In the genomic region with DNA sequence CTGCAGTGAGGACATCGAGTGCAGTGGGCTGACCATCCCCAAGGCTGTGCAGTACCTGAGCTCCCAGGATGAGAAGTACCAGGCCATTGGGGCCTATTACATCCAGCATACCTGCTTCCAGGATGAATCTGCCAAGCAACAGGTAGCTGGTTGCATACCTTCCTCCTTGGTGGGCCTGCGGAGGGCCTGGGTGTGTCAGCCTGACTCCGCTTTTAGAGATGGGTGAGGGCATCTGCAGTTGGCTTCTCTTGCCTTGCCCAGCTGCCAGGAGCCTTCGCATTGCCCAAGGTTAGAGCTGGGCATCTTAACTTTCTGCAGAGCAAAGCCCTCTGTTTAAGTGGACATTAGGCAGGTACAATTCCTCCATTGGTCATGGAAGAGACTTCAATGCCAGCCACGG, we compare ENCODE assay signal across 18 cellular contexts. TPM values are rescaled to one million over a fixed set of nuclear protein-coding genes. Genes with fewer than 3 reads are reported as not detected.
DNase-seq lines count a peak whose midpoint lies in the region; ATAC-seq and TF ChIP-seq lines count a peak whose summit lies in the region.
"Had no signal": no experiment of that assay in that cellular context is flagged by ENCODE, and none has a peak within 500 bp of the region (broad histone marks: within the 10 kb centered on the region; RNA-seq: fewer than 3 reads in every experiment).

No MANE protein-coding gene starts in this region.

- no peak overlapping the region for H2BK120ac ChIP-seq in neuronal stem cell (ENCODE audit: low read depth, low read length)

- H3K36me3 ChIP-seq in right atrium auricular region: no peaks in the 10 kb centered on the region
- H3K36me3 ChIP-seq in neuronal stem cell (replicated peaks in 1 of 2; ENCODE audit: control insufficient read depth in 2 of 2, insufficient read depth in 2 of 2, low read length in 2 of 2): no peaks in the 10 kb centered on the region
- peaks cover 0 to 32% of the 10 kb centered on the region in 2 donors for H3K36me3 ChIP-seq in vagina
- no peaks in the 10 kb centered on the region for H3K36me3 ChIP-seq in right lobe of liver
- H3K36me3 ChIP-seq: BLaER1 had no signal

- no peak overlapping the region for H3K9ac ChIP-seq in neuronal stem cell (ENCODE audit: low read depth, low read length, poor library complexity)
- H3K9ac ChIP-seq: BLaER1 had no signal

- H3K27me3 ChIP-seq in right atrium auricular region (no peaks in the 10 kb centered on the region), neuronal stem cell (ENCODE audit: control insufficient read depth in 3 of 3, insufficient read depth in 3 of 3, low read depth in 1 of 3, low read length in 3 of 3) (peaks cover 0 to 40% (median 0%) of the 10 kb centered on the region in 3 experiments), vagina (no peaks in the 10 kb centered on the region), right lobe of liver (no peaks in the 10 kb centered on the region)
- H3K27me3 ChIP-seq: BLaER1 had no signal

- H2AK5ac ChIP-seq in neuronal stem cell (ENCODE audit: low read depth, low read length): no peak overlapping the region

- H3K9me3 ChIP-seq in right atrium auricular region: no peaks in the 10 kb centered on the region
- no peaks in the 10 kb centered on the region for H3K9me3 ChIP-seq in neuronal stem cell (replicated peaks in 1 of 2; ENCODE audit: control insufficient read depth in 2 of 2, insufficient read depth in 1 of 2, low read depth in 1 of 2, low read length in 2 of 2)
- H3K9me3 ChIP-seq in vagina: no peaks in the 10 kb centered on the region
- no peaks in the 10 kb centered on the region for H3K9me3 ChIP-seq in right lobe of liver
- H3K9me3 ChIP-seq: A549, BLaER1 had no signal

- H3K27ac ChIP-seq in right atrium auricular region (no peak overlapping the region), neuronal stem cell (replicated peaks; ENCODE audit: low read length) (no peak overlapping the region), vagina (peak overlapping the region; percentile 44), right lobe of liver (no peak overlapping the region)
- H3K27ac ChIP-seq: 22Rv1, A549, BLaER1 had no signal

- H4K8ac ChIP-seq in neuronal stem cell (ENCODE audit: low read depth, low read length): no peak overlapping the region

- H4K91ac ChIP-seq in neuronal stem cell (ENCODE audit: low read depth, low read length, poor library complexity): peak overlapping the region; percentile 32

- DNase-seq in Right ventricle myocardium inferior (ENCODE audit: missing footprints): peak; percentile 45
- no peak for DNase-seq in right atrium auricular region (ENCODE audit: low spot score)
- no peak for DNase-seq in neuronal stem cell (ENCODE audit: low spot score)
- DNase-seq in vagina (ENCODE audit: extremely low spot score in 2 of 2): no peak
- DNase-seq in right lobe of liver: no peak
- DNase-seq: Calu3; CD8-positive, alpha-beta T cell; DMS79 treated with DMSO at 0.1 percent for 48 hours; GF-D8; HCEC 1CT; HFFc6; KG1 had no signal

- intact Hi-C loops in Right ventricle myocardium inferior (cut with DNase I) (no loop called here), vagina (cut with DNase I) (no loop called here), right lobe of liver (cut with DNase I) (no loop called here)

- H2BK5ac ChIP-seq in neuronal stem cell (ENCODE audit: low read length): no peak overlapping the region

- H3K79me1 ChIP-seq in neuronal stem cell (ENCODE audit: low read depth, low read length): no peaks in the 10 kb centered on the region

- no peak overlapping the region for H3K14ac ChIP-seq in neuronal stem cell (ENCODE audit: low read length)

- H2BK15ac ChIP-seq in neuronal stem cell (ENCODE audit: low read length): no peak overlapping the region

- TF ChIP-seq POLR2A in vagina (IDR thresholded peaks at IDR 0.05) (no peak), right lobe of liver (IDR thresholded peaks at IDR 0.05) (no peak)

- H3K4me3 ChIP-seq in right atrium auricular region (no peak overlapping the region), neuronal stem cell (ENCODE audit: low read length in 2 of 2) (no peak overlapping the region), vagina (no peak overlapping the region), right lobe of liver (no peak overlapping the region)
- H3K4me3 ChIP-seq: A549, BLaER1, GM23338 had no signal

- peak overlapping the region; percentile 19 for H3K4ac ChIP-seq in neuronal stem cell (ENCODE audit: low read length)

- peak overlapping the region; percentile 44 for H3K18ac ChIP-seq in neuronal stem cell (ENCODE audit: low read length)

- H3K4me2 ChIP-seq in neuronal stem cell (ENCODE audit: insufficient read depth, low read length, poor library complexity, severe bottlenecking): no peak overlapping the region
- H3K4me2 ChIP-seq: A549, BLaER1, GM23338 had no signal

- H2BK12ac ChIP-seq in neuronal stem cell (ENCODE audit: low read length): no peak overlapping the region

- ATAC-seq in Right ventricle myocardium inferior (no peak), HG02938 (IDR thresholded peaks at IDR 0.05; ENCODE audit: unreplicated experiment) (no peak), HG03565 (IDR thresholded peaks at IDR 0.05; ENCODE audit: unreplicated experiment) (no peak), right lobe of liver (no peak)
- ATAC-seq: A549; CD8-positive, alpha-beta T cell; GM23338 had no signal

- H3K4me1 ChIP-seq in right atrium auricular region (peaks cover 0 to 7% of the 10 kb centered on the region in 2 donors), neuronal stem cell (ENCODE audit: control insufficient read depth in 2 of 2, insufficient read depth in 1 of 2, low read depth in 1 of 2, low read length in 2 of 2) (no peaks in the 10 kb centered on the region), vagina (peaks cover 30% of the 10 kb centered on the region), right lobe of liver (no peaks in the 10 kb centered on the region)

- H2AFZ ChIP-seq in neuronal stem cell (ENCODE audit: low read length): no peak overlapping the region
- H2AFZ ChIP-seq: GM23338 had no signal

- no CpG with 5 or more reads among the region's 5 CpGs for WGBS in neuronal stem cell (ENCODE audit: extremely low coverage in 2 of 2, insufficient read length in 2 of 2, insufficient replicate concordance in 1 of 2), 2 donors
- 71% methylated on average over 1 of the region's 5 CpGs for WGBS in right lobe of liver (ENCODE audit: insufficient coverage, low coverage, low lambda C conversion rate, missing lambda C conversion rate)

- H3K23ac ChIP-seq in neuronal stem cell (ENCODE audit: low read depth, low read length, poor library complexity): no peak overlapping the region

- TF ChIP-seq CTCF in right atrium auricular region (IDR thresholded peaks at IDR 0.05) (no peak), vagina (IDR thresholded peaks at IDR 0.05) (no peak), right lobe of liver (IDR thresholded peaks at IDR 0.05) (no peak)

RNA-seq across cellular contexts. Expression of a gene that starts 33.2 kb away (rescaled TPM):
- 0.16 TPM for total RNA-seq in Right ventricle myocardium inferior
- total RNA-seq in right atrium auricular region: 1 to 10 TPM in 1 of 2 donors, not detected in 1; 2.3 TPM
- polyA plus RNA-seq in neuronal stem cell (2013, experiment 1 of 2): 0.04 TPM
- 0.03 TPM for polyA plus RNA-seq in neuronal stem cell (2013, experiment 2 of 2)
- total RNA-seq in vagina: 409 TPM
- total RNA-seq in right lobe of liver: not detected
- total RNA-seq: CD8-positive, alpha-beta T cell; HFFc6 had no signal
- polyA plus RNA-seq: A549 had no signal

Comparison
In these comparisons a context has a peak if more than half of its experiments do, and no peak if none do; other contexts are left out.
1. RNA of a gene that starts 33.2 kb away (total RNA-seq): 409 TPM in vagina (single experiment); 2.3 TPM in right atrium auricular region, 0.16 TPM in Right ventricle myocardium inferior (single experiment) and not detected in right lobe of liver; every median in the first group is over 100 times any median in the second.